In the genomic region with DNA sequence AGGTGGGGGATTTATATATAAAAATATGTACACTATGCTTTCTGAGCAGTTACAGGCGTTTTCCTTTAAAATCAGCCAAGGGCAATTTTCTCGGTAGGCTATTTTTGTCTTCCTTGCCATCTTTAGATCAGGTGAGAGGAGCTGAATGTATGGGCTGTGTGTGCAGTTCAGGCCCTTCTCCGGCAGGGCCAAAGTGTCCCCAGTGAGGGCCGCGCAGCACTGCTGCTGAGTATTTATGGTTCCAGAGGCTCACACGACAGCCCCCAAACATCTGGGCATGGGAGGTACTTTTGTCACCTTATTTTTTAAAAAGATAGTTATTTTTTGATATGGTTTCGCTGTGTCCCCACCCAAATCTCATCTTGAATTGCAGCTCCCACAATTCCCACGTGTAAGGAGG, we compare ENCODE assay signal across 1 cellular context.
TF ChIP-seq lines count a peak whose summit lies in the region.

No MANE protein-coding gene starts in this region.

TF ChIP-seq in K562, 482 proteins besides CTCF, POLR2A, EP300 and RAD21:
- TF ChIP-seq KDM1A (IDR thresholded peaks at IDR 0.05) (no peak), KLF1 (tag; IDR thresholded peaks at IDR 0.05) (no peak), ELF1 (tag; IDR thresholded peaks at IDR 0.05) (no peak), C11orf30 (IDR thresholded peaks at IDR 0.05; ENCODE audit: low read depth) (no peak), ZNF174 (CRISPR knock-in tag; IDR thresholded peaks at IDR 0.05) (no peak), PTTG1 (tag; IDR thresholded peaks at IDR 0.05; ENCODE audit: low read depth) (no peak)
- TF ChIP-seq, protein P1, sequence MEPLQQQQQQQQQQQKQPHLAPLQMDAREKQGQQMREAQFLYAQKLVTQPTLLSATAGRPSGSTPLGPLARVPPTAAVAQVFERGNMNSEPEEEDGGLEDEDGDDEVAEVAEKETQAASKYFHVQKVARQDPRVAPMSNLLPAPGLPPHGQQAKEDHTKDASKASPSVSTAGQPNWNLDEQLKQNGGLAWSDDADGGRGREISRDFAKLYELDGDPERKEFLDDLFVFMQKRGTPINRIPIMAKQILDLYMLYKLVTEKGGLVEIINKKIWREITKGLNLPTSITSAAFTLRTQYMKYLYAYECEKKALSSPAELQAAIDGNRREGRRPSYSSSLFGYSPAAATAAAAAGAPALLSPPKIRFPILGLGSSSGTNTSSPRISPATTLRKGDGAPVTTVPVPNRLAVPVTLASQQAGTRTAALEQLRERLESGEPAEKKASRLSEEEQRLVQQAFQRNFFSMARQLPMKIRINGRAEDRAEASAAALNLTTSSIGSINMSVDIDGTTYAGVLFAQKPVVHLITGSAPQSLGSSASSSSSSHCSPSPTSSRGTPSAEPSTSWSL (CRISPR knock-in tag; IDR thresholded peaks at IDR 0.05; ENCODE audit: borderline replicate concordance): no peak
- TF ChIP-seq, protein P2, sequence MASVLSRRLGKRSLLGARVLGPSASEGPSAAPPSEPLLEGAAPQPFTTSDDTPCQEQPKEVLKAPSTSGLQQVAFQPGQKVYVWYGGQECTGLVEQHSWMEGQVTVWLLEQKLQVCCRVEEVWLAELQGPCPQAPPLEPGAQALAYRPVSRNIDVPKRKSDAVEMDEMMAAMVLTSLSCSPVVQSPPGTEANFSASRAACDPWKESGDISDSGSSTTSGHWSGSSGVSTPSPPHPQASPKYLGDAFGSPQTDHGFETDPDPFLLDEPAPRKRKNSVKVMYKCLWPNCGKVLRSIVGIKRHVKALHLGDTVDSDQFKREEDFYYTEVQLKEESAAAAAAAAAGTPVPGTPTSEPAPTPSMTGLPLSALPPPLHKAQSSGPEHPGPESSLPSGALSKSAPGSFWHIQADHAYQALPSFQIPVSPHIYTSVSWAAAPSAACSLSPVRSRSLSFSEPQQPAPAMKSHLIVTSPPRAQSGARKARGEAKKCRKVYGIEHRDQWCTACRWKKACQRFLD (CRISPR knock-in tag; IDR thresholded peaks at IDR 0.05): no peak
- TF ChIP-seq, protein P3, sequence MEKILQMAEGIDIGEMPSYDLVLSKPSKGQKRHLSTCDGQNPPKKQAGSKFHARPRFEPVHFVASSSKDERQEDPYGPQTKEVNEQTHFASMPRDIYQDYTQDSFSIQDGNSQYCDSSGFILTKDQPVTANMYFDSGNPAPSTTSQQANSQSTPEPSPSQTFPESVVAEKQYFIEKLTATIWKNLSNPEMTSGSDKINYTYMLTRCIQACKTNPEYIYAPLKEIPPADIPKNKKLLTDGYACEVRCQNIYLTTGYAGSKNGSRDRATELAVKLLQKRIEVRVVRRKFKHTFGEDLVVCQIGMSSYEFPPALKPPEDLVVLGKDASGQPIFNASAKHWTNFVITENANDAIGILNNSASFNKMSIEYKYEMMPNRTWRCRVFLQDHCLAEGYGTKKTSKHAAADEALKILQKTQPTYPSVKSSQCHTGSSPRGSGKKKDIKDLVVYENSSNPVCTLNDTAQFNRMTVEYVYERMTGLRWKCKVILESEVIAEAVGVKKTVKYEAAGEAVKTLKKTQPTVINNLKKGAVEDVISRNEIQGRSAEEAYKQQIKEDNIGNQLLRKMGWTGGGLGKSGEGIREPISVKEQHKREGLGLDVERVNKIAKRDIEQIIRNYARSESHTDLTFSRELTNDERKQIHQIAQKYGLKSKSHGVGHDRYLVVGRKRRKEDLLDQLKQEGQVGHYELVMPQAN (IDR thresholded peaks at IDR 0.05; ENCODE audit: borderline replicate concordance): no peak
